Comparison of ENCODE assay signal across 8 cellular contexts in genomic region chr4:111283066-111283677, GRCh38.
DNase-seq lines count a peak whose midpoint lies in the region; ATAC-seq and TF ChIP-seq lines count a peak whose summit lies in the region.

No MANE protein-coding gene starts in this region.

- intact Hi-C loops in esophagus muscularis mucosa (cut with DNase I): loop anchor here (5.0 kb wide), 1 partner anchor 651 kb away; no protein-coding TSS in a partner anchor

- TF ChIP-seq POLR2A in esophagus muscularis mucosa (IDR thresholded peaks at IDR 0.05; ENCODE audit: low read depth): no peak

- H3K9me3 ChIP-seq in esophagus muscularis mucosa (no peaks in the 10 kb centered on the region), neural progenitor cell (ENCODE audit: low read depth) (no peaks in the 10 kb centered on the region)

- ATAC-seq in GM19467 (IDR thresholded peaks at IDR 0.05; ENCODE audit: unreplicated experiment) (peak; percentile 69), GM19463 (IDR thresholded peaks at IDR 0.05; ENCODE audit: unreplicated experiment) (no peak)

- peak; percentile 81 for TF ChIP-seq CTCF in LNCaP clone FGC (IDR thresholded peaks at IDR 0.05; ENCODE audit: control insufficient read depth, extremely low read depth, insufficient read depth)
- peak; percentile 93 for TF ChIP-seq CTCF in VCaP (conservative IDR thresholded peaks at IDR 0.05)
- TF ChIP-seq CTCF in esophagus muscularis mucosa (IDR thresholded peaks at IDR 0.05): peak; percentile 69 to 88 (median 75)
- TF ChIP-seq CTCF in neural progenitor cell (IDR thresholded peaks at IDR 0.05): peak; percentile 93

- no peaks in the 10 kb centered on the region for H3K27me3 Mint-ChIP-seq in neural progenitor cell (ENCODE audit: insufficient read depth, low read depth)

- no peaks in the 10 kb centered on the region for H3K4me1 Mint-ChIP-seq in neural progenitor cell

- no peak for TF ChIP-seq EP300 in esophagus muscularis mucosa (IDR thresholded peaks at IDR 0.05)

- no peaks in the 10 kb centered on the region for H4K20me1 ChIP-seq in neural progenitor cell (ENCODE audit: low read depth)

- H3K36me3 Mint-ChIP-seq in neural progenitor cell: no peaks in the 10 kb centered on the region

- H3K27me3 ChIP-seq in esophagus muscularis mucosa (no peaks in the 10 kb centered on the region), neural progenitor cell (peaks cover 7% of the 10 kb centered on the region)

- 39% methylated on average over 7 of the region's 7 CpGs for WGBS in esophagus muscularis mucosa

- peak; percentile 32 for DNase-seq in DMS53 treated with DMSO at 0.1 percent for 48 hours (lab: John Stamatoyannopoulos, UW; ENCODE audit: unreplicated experiment)
- peak; percentile 13 for DNase-seq in LNCaP clone FGC (ENCODE audit: low read depth)
- DNase-seq in esophagus muscularis mucosa (ENCODE audit: extremely low spot score): no peak
- DNase-seq in neural progenitor cell (ENCODE audit: low spot score): peak; percentile 71
- DNase-seq in mesenteric fat pad (ENCODE audit: low spot score): no peak

- H3K27ac ChIP-seq in VCaP (no peak overlapping the region), esophagus muscularis mucosa (replicated peaks in 1 of 4) (no peak overlapping the region), neural progenitor cell (no peak overlapping the region)

- H3K4me3 Mint-ChIP-seq in neural progenitor cell: no peak overlapping the region

- no peaks in the 10 kb centered on the region for H3K79me2 ChIP-seq in neural progenitor cell (ENCODE audit: low read depth)

- H3K9ac ChIP-seq in neural progenitor cell: no peak overlapping the region

- H3K4me1 ChIP-seq in esophagus muscularis mucosa (no peaks in the 10 kb centered on the region), neural progenitor cell (no peaks in the 10 kb centered on the region)

- H3K36me3 ChIP-seq in esophagus muscularis mucosa: no peaks in the 10 kb centered on the region
- no peaks in the 10 kb centered on the region for H3K36me3 ChIP-seq in neural progenitor cell

- no peaks in the 10 kb centered on the region for H3F3A ChIP-seq in neural progenitor cell (ENCODE audit: low read depth)

- H2AFZ ChIP-seq in neural progenitor cell (replicated peaks): no peak overlapping the region

- H3K27ac Mint-ChIP-seq in neural progenitor cell: no peak overlapping the region

- no peak overlapping the region for H3K4me2 ChIP-seq in neural progenitor cell

- no peak overlapping the region for H3K4me3 ChIP-seq in LNCaP clone FGC (ENCODE audit: low read depth, low read length)
- no peak overlapping the region for H3K4me3 ChIP-seq in esophagus muscularis mucosa
- H3K4me3 ChIP-seq in neural progenitor cell: no peak overlapping the region

- no peaks in the 10 kb centered on the region for H3K9me3 Mint-ChIP-seq in neural progenitor cell

Comparison
In these comparisons a context has a peak if more than half of its experiments do, and no peak if none do; other contexts are left out.
1. DNase-seq: peak in DMS53 treated with DMSO at 0.1 percent for 48 hours (single experiment), LNCaP clone FGC (single experiment) and neural progenitor cell (single experiment); none in esophagus muscularis mucosa (single experiment) and mesenteric fat pad (single experiment).
2. Peak in every context shown above with its lines, with median percentiles within 50 percentile points of each other: CTCF ChIP-seq.